In genomic region chr1:17297991-17298390, GRCh38 we compare ENCODE assay signal across 24 cellular contexts. TPM values are rescaled to one million over a fixed set of nuclear protein-coding genes. Genes with fewer than 3 reads are reported as not detected.
A peak's percentile ranks its signal among the peaks of the same experiment; 100 is the strongest.
DNase-seq lines count a peak whose midpoint lies in the region; ATAC-seq and TF ChIP-seq lines count a peak whose summit lies in the region.
"Had no signal": no experiment of that assay in that cellular context is flagged by ENCODE, and none has a peak within 500 bp of the region (broad histone marks: within the 10 kb centered on the region; RNA-seq: fewer than 3 reads in every experiment).

No MANE protein-coding gene starts in this region.

- CTCF ChIA-PET in MCF 10A (lab: Yijun Ruan, JAX), result interaction anchor here (0.5 to 1.2 kb wide), 5 partner anchors 12 to 172 kb away, joined by 3 to 5 read pairs (median 3); no protein-coding TSS in a partner anchor

- H3K27ac ChIP-seq in esophagus squamous epithelium, result peak overlapping the region; percentile 47 to 85 (median 74)

- peaks cover 35% of the 10 kb centered on the region for H3K4me1 Mint-ChIP-seq in MCF 10A (ENCODE audit: insufficient read depth, unreplicated experiment)
- H3K4me1 Mint-ChIP-seq: CD8-positive, alpha-beta memory T cell had no signal

- intact Hi-C loops in MCF 10A (cut with micrococcal nuclease), result no loop called here
- intact Hi-C loops in esophagus squamous epithelium (cut with DNase I), result no loop called here

- ATAC-seq in HG03432 (IDR thresholded peaks at IDR 0.05; ENCODE audit: unreplicated experiment), result no peak

- BruUV-seq in MCF 10A (replicated peaks; lab: Mats Ljungman, UMichigan), result no TSS peak

- POLR2A ChIA-PET in MCF 10A (lab: Yijun Ruan, JAX), result interaction anchor here (0.5 to 3.2 kb wide), 15 partner anchors 8 to 393 kb away, joined by 3 to 34 read pairs (median 4); partner anchors contain the start of gene PADI4

- H3K36me3 Mint-ChIP-seq in MCF 10A (ENCODE audit: insufficient read depth, unreplicated experiment), result no peaks in the 10 kb centered on the region

- H3K27ac Mint-ChIP-seq in MCF 10A (ENCODE audit: low read depth, unreplicated experiment), result peak overlapping the region; percentile 73
- H3K27ac Mint-ChIP-seq: CD8-positive, alpha-beta memory T cell had no signal

- H3K27me3 ChIP-seq in esophagus squamous epithelium, result no peaks in the 10 kb centered on the region

- TF ChIP-seq CTCF in LNCaP clone FGC (IDR thresholded peaks at IDR 0.05; ENCODE audit: control insufficient read depth, extremely low read depth, insufficient read depth) (no peak), MCF 10A (IDR thresholded peaks at IDR 0.05; ENCODE audit: unreplicated experiment) (no peak), esophagus squamous epithelium (IDR thresholded peaks at IDR 0.05) (no peak)

- 25 to 58% methylated on average over 7 of the region's 7 CpGs for WGBS in esophagus squamous epithelium, 2 donors

- peaks cover 8% of the 10 kb centered on the region for H3K9me3 Mint-ChIP-seq in MCF 10A (ENCODE audit: unreplicated experiment)

- DNase-seq in LNCaP clone FGC (ENCODE audit: low read depth), result peak; percentile 30
- peak; percentile 82 for DNase-seq in MCF 10A (ENCODE audit: unreplicated experiment)
- no peak for DNase-seq in esophagus squamous epithelium (lab: John Stamatoyannopoulos, UW)
- peak; percentile 82 for DNase-seq in renal cortical epithelial cell (ENCODE audit: low read depth)
- no peak for DNase-seq in amniotic stem cell (lab: John Stamatoyannopoulos, UW)
- DNase-seq in NCI-H82 treated with DMSO at 0.1 percent for 48 hours (lab: John Stamatoyannopoulos, UW; ENCODE audit: unreplicated experiment), result no peak
- no peak for DNase-seq in NCI-H2029 treated with DMSO at 0.1 percent for 48 hours (lab: John Stamatoyannopoulos, UW)
- DNase-seq: AML-193; C1 segment of cervical spinal cord; Calu3; CD8-positive, alpha-beta memory T cell; NCI-H1092; NCI-H1436 treated with DMSO at 0.1 percent for 48 hours; NCI-H2029; NCI-H2171 treated with DMSO at 0.1 percent for 48 hours; NCI-H446; NCI-H526; OCI-M1; SHP77 treated with DMSO at 0.1 percent for 48 hours; SK-N-SH had no signal

- no peaks in the 10 kb centered on the region for H3K36me3 ChIP-seq in esophagus squamous epithelium

- H3K4me3 ChIP-seq in LNCaP clone FGC (ENCODE audit: low read depth, low read length), result no peak overlapping the region
- H3K4me3 ChIP-seq in esophagus squamous epithelium, result no peak overlapping the region

- H3K4me3 Mint-ChIP-seq in MCF 10A (ENCODE audit: unreplicated experiment), result peak overlapping the region; percentile 35
- H3K4me3 Mint-ChIP-seq: CD8-positive, alpha-beta memory T cell had no signal

- H3K9me3 ChIP-seq in esophagus squamous epithelium, result peaks cover 0 to 14% (median 0%) of the 10 kb centered on the region in 3 donors
- H3K9me3 ChIP-seq: SK-N-SH had no signal

- TF ChIP-seq POLR2A in esophagus squamous epithelium (IDR thresholded peaks at IDR 0.05), result no peak

- H3K27me3 Mint-ChIP-seq in MCF 10A (ENCODE audit: insufficient read depth, unreplicated experiment), result no peaks in the 10 kb centered on the region

- H3K4me1 ChIP-seq in esophagus squamous epithelium, result peaks cover 0 to 48% (median 5%) of the 10 kb centered on the region in 3 donors

RNA-seq across cellular contexts. Expression of gene PADI4, which starts 10.0 kb away (rescaled TPM):
- 0.51 TPM in 1 of 2 replicates, not detected in the other for total RNA-seq in MCF 10A (2022)
- total RNA-seq in esophagus squamous epithelium, result not detected
- not detected in 2 replicates for total RNA-seq in renal cortical epithelial cell
- total RNA-seq: Calu3, Daoy, H1, LHCN-M2 had no signal

RNA-seq across cellular contexts. Expression of gene PADI3, which starts 49.1 kb away (rescaled TPM):
- total RNA-seq in MCF 10A (2022), result 0.12 TPM in 1 of 2 replicates, not detected in the other
- total RNA-seq in esophagus squamous epithelium, result 1 to 10 TPM in 3 of 4 donors, under 1 TPM in 1; 0.64 to 9.9 (median 2.3) TPM
- 0.05 and 0.35 TPM in 2 replicates for total RNA-seq in renal cortical epithelial cell
- total RNA-seq: CD8-positive, alpha-beta memory T cell had no signal

Comparison
In these comparisons a context has a peak if more than half of its experiments do, and no peak if none do; other contexts are left out.
1. DNase-seq: peak in LNCaP clone FGC (single experiment), MCF 10A (single experiment) and renal cortical epithelial cell (single experiment); none in esophagus squamous epithelium (single experiment), amniotic stem cell (single experiment), NCI-H82 treated with DMSO at 0.1 percent for 48 hours (single experiment) and NCI-H2029 treated with DMSO at 0.1 percent for 48 hours (single experiment).